22 cellular contexts compared by ENCODE assay signal in the genomic region with DNA sequence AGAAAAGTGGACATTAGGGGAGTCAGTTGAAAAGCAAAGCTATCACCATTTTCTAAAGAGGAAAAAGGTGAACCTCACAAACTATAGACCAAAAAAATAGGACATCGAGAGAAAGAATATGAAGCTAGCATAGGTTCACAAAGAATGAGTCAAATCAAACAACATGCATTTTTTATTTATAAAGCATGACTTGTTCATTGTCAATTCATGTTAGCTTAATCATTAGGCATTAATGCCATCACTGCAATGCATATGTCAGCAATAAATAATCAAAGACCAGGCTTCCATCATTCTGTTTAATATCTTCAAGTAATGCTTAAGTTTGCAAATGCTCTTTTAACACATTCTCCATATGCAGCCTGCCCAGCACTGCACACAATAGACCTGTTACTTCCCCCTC. TPM values are rescaled to one million over a fixed set of nuclear protein-coding genes. Genes with fewer than 3 reads are reported as not detected.
A peak's percentile ranks its signal among the peaks of the same experiment; 100 is the strongest.
DNase-seq lines count a peak whose midpoint lies in the region; ATAC-seq, FAIRE-seq and TF ChIP-seq lines count a peak whose summit lies in the region.
"Had no signal": no experiment of that assay in that cellular context is flagged by ENCODE, and none has a peak within 500 bp of the region (broad histone marks: within the 10 kb centered on the region; RNA-seq: fewer than 3 reads in every experiment).

No MANE protein-coding gene starts in this region.

- no peak for ATAC-seq in GM19395 (IDR thresholded peaks at IDR 0.05; ENCODE audit: unreplicated experiment)
- no peak for ATAC-seq in GM18520 (IDR thresholded peaks at IDR 0.05; ENCODE audit: unreplicated experiment)
- ATAC-seq: GM12878, T-cell had no signal

- H3K79me2 ChIP-seq in PC-9 (ENCODE audit: low read depth) = no peaks in the 10 kb centered on the region
- H3K79me2 ChIP-seq in endothelial cell of umbilical vein (ENCODE audit: control insufficient read depth, insufficient read depth, low read length) = no peaks in the 10 kb centered on the region

- CTCF ChIA-PET in PC-9 (lab: Charles Lee) = no interaction called here
- CTCF ChIA-PET in endothelial cell of umbilical vein (lab: Charles Lee) = interaction anchor here (1.0 kb wide), 1 partner anchor 10 kb away, joined by 3 read pairs; no protein-coding TSS in a partner anchor

- H3K27me3 ChIP-seq in PC-9 (ENCODE audit: insufficient read depth, low read depth) (no peaks in the 10 kb centered on the region), endothelial cell of umbilical vein (ENCODE audit: control insufficient read depth in 2 of 2, insufficient read depth in 2 of 2, low read length in 2 of 2) (no peaks in the 10 kb centered on the region)
- H3K27me3 ChIP-seq: BLaER1 had no signal

- H3K4me2 ChIP-seq in PC-9 = peak overlapping the region; percentile 15; the same call in 1 of the 2 replicates
- peak overlapping the region; percentile 67 for H3K4me2 ChIP-seq in endothelial cell of umbilical vein (ENCODE audit: insufficient read depth, low read length)
- H3K4me2 ChIP-seq: BLaER1 had no signal

- dilution Hi-C loops in endothelial cell of umbilical vein (cut with MboI; ENCODE audit: extremely low pct_ligation_motif_present, low sequenced_read_pairs) = no loop called here

- H4K20me1 ChIP-seq in PC-9 (ENCODE audit: insufficient read depth) (no peaks in the 10 kb centered on the region), endothelial cell of umbilical vein (replicated peaks; ENCODE audit: control insufficient read depth, extremely low read depth, insufficient read depth, low read length) (no peaks in the 10 kb centered on the region)
- H4K20me1 ChIP-seq: BLaER1 had no signal

- H3K36me3 ChIP-seq in PC-9 (ENCODE audit: low read depth) (no peaks in the 10 kb centered on the region), endothelial cell of umbilical vein (ENCODE audit: control insufficient read depth in 2 of 2, extremely low read depth in 1 of 2, insufficient read depth in 2 of 2, low read length in 2 of 2) (peaks cover 4% of the 10 kb centered on the region in 2 experiments)
- H3K36me3 ChIP-seq: BLaER1 had no signal

- TF ChIP-seq POLR2A in endothelial cell of umbilical vein (IDR thresholded peaks at IDR 0.05; ENCODE audit: low read depth, low read length) = no peak

- H3K9me2 ChIP-seq in PC-9 (ENCODE audit: insufficient read depth) = no peaks in the 10 kb centered on the region

- intact Hi-C loops in PC-9 (cut with micrococcal nuclease; ENCODE audit: unreplicated experiment) (no loop called here), endothelial cell of umbilical vein (cut with micrococcal nuclease) (no loop called here)

- no peaks in the 10 kb centered on the region for H3F3A ChIP-seq in PC-9 (ENCODE audit: insufficient read depth, low read depth)

- H2AFZ ChIP-seq in PC-9 = no peak overlapping the region
- no peak overlapping the region for H2AFZ ChIP-seq in endothelial cell of umbilical vein (ENCODE audit: low read depth, low read length)

- no peak for FAIRE-seq in endothelial cell of umbilical vein (lab: Jason Lieb, UNC)
- FAIRE-seq: GM12878 had no signal

- peak overlapping the region; percentile 35; the same call in 1 of the 2 replicates for H3K27ac ChIP-seq in PC-9
- H3K27ac ChIP-seq in endothelial cell of umbilical vein (ENCODE audit: insufficient read depth, low read depth, low read length) = no peak overlapping the region
- H3K27ac ChIP-seq: BLaER1 had no signal

- H3K4me1 ChIP-seq in PC-9 (replicated peaks; ENCODE audit: insufficient read depth) (peaks cover 11% of the 10 kb centered on the region), endothelial cell of umbilical vein (ENCODE audit: control insufficient read depth, extremely low read depth, insufficient read depth, low read length) (peaks cover 12% of the 10 kb centered on the region)
- H3K4me1 ChIP-seq: BLaER1 had no signal

- no peak overlapping the region for H3K9ac ChIP-seq in endothelial cell of umbilical vein (replicated peaks; ENCODE audit: extremely low read depth, insufficient read depth, low read length)
- H3K9ac ChIP-seq: BLaER1 had no signal

- no peaks in the 10 kb centered on the region for H3K9me1 ChIP-seq in endothelial cell of umbilical vein (replicated peaks; ENCODE audit: control insufficient read depth, extremely low read depth, insufficient read depth, low read length)

- BruUV-seq in PC-9 (replicated peaks; lab: Mats Ljungman, UMichigan) (no TSS peak), endothelial cell of umbilical vein (replicated peaks; lab: Mats Ljungman, UMichigan) (no TSS peak)

- peak; percentile 38 for DNase-seq in NCI-H2171 treated with DMSO at 0.1 percent for 48 hours (lab: John Stamatoyannopoulos, UW)
- no peak for DNase-seq in NCI-H2171 (lab: John Stamatoyannopoulos, UW)
- DNase-seq in PC-9 = no peak
- DNase-seq in endothelial cell of umbilical vein (ENCODE audit: low read depth, low spot score) = no peak
- no peak for DNase-seq in NCI-H510A treated with DMSO at 0.1 percent for 48 hours (lab: John Stamatoyannopoulos, UW)
- DNase-seq: CD4-positive, CD25-positive, alpha-beta regulatory T cell; DMS79; GDM1; GOT3; Kasumi-1; NCI-H1092 treated with DMSO at 0.1 percent for 48 hours; NCI-H1436; NCI-H187; NCI-H2081 treated with DMSO at 0.1 percent for 48 hours; NCI-H446 treated with DMSO at 0.1 percent for 48 hours; NCI-H526 treated with DMSO at 0.1 percent for 48 hours; SHP77; T-cell had no signal

- POLR2A ChIA-PET in PC-9 (lab: Charles Lee; ENCODE audit: unreplicated experiment) (no interaction called here), endothelial cell of umbilical vein (lab: Charles Lee) (no interaction called here)

- H3K4me3 ChIP-seq in PC-9 (no peak overlapping the region), endothelial cell of umbilical vein (replicated peaks in 1 of 3; ENCODE audit: insufficient read depth in 1 of 3, low read depth in 1 of 3, low read length in 3 of 3) (no peak overlapping the region)
- H3K4me3 ChIP-seq: BLaER1, GM12878 had no signal

- TF ChIP-seq CTCF in PC-9 (conservative IDR thresholded peaks at IDR 0.05) (no peak), endothelial cell of umbilical vein (IDR thresholded peaks at IDR 0.05; ENCODE audit: extremely low read depth in 1 of 2, insufficient read depth in 1 of 2, low read depth in 1 of 2, low read length in 2 of 2) (no peak)

- H3K9me3 ChIP-seq in PC-9 (ENCODE audit: insufficient read depth, low read depth) = no peaks in the 10 kb centered on the region
- H3K9me3 ChIP-seq in endothelial cell of umbilical vein (replicated peaks; ENCODE audit: control insufficient read depth, insufficient read depth, low read length) = no peaks in the 10 kb centered on the region
- H3K9me3 ChIP-seq: BLaER1 had no signal

TF ChIP-seq in endothelial cell of umbilical vein, 7 proteins besides CTCF, POLR2A, EP300 and RAD21:
- TF ChIP-seq JUN (IDR thresholded peaks at IDR 0.05; ENCODE audit: borderline replicate concordance, insufficient read depth, insufficient read length, low read depth) (no peak), EZH2 (IDR thresholded peaks at IDR 0.05; ENCODE audit: borderline replicate concordance, low read depth, low read length, severe bottlenecking) (no peak), FOS (IDR thresholded peaks at IDR 0.05; ENCODE audit: borderline replicate concordance, insufficient read depth, low read length) (no peak), MAX (IDR thresholded peaks at IDR 0.05; ENCODE audit: insufficient read depth, insufficient read length) (no peak), POLR2AphosphoS5 (IDR thresholded peaks at IDR 0.05; ENCODE audit: insufficient read depth, low read depth, low read length) (no peak), GATA2 (IDR thresholded peaks at IDR 0.05; ENCODE audit: insufficient read depth, insufficient read length, low read depth, low read length) (no peak), MYC (IDR thresholded peaks at IDR 0.05; ENCODE audit: low read depth, low read length) (no peak)

RNA-seq across cellular contexts. Expression of gene MAGI2, which starts 8.9 kb away (rescaled TPM):
- 0.92 and 1.6 TPM in 2 replicates for total RNA-seq in PC-9 (2021)
- total RNA-seq in endothelial cell of umbilical vein = 5.8 and 6.0 TPM in 2 replicates
- 0.28 and 0.32 TPM in 2 replicates for polyA plus RNA-seq in endothelial cell of umbilical vein
- 0.24 and 0.36 TPM in 2 replicates for polyA plus RNA-seq in endothelial cell of umbilical vein (2011; cell fraction: cytosol; rRNA removed)
- polyA plus RNA-seq in endothelial cell of umbilical vein (2011; cell fraction: nucleus; rRNA removed) = 3.5 and 4.8 TPM in 2 replicates
- 0.76 and 0.80 TPM in 2 replicates for polyA plus RNA-seq in endothelial cell of umbilical vein (2012)
- 7.5 and 9.1 TPM in 2 replicates for polyA minus RNA-seq in endothelial cell of umbilical vein
- polyA minus RNA-seq in endothelial cell of umbilical vein (2011; cell fraction: cytosol; rRNA and poly(A)+ RNA removed) = not detected
- polyA minus RNA-seq in endothelial cell of umbilical vein (2011; cell fraction: nucleus; rRNA and poly(A)+ RNA removed) = 51.2 and 51.8 TPM in 2 replicates
- total RNA-seq: CD4-positive, CD25-positive, alpha-beta regulatory T cell had no signal
- polyA plus RNA-seq: CD4-positive, CD25-positive, alpha-beta regulatory T cell had no signal
